Comparison of ENCODE assay signal across 24 cellular contexts in genomic region chr3:41286305-41286704, GRCh38.
"Had no signal": no experiment of that assay in that cellular context is flagged by ENCODE, and none has a peak within 500 bp of the region (broad histone marks: within the 10 kb centered on the region; RNA-seq: fewer than 3 reads in every experiment).

No MANE protein-coding gene starts in this region.

- H3K4me1 ChIP-seq: foreskin keratinocyte, transverse colon had no signal

- DNase-seq: activated CD4-positive, alpha-beta T cell treated with anti-CD3 and anti-CD28 coated beads for 4 hours; activated CD8-positive, alpha-beta memory T cell treated with anti-CD3 and anti-CD28 coated beads, Interleukin-2, amount 50 U/mL, for 4 hours; activated CD8-positive, alpha-beta T cell treated with anti-CD3 and anti-CD28 coated beads for 36 hours; activated effector memory CD4-positive, alpha-beta T cell treated with anti-CD3 and anti-CD28 coated beads, Interleukin-2, amount 50 U/mL, for 16 hours; activated T-cell treated with anti-CD3 and anti-CD28 coated beads, Interleukin-2, amount 50 U/mL, for 48 hours; amniotic stem cell; cortex of kidney; effector CD4-positive, alpha-beta T cell; foreskin keratinocyte; glutamatergic neuron; hypothalamus; kidney; left ventricle myocardium superior; mesenchymal stem cell; stimulated activated CD4-positive, alpha-beta T cell treated with anti-CD3 and anti-CD28 coated beads, Interleukin-15, amount 100 ng/mL, for 24 hours; stimulated activated CD4-positive, alpha-beta T cell treated with anti-CD3 and anti-CD28 coated beads, Interleukin-4, amount 100 ng/mL, for 1 hour; stimulated activated naive CD4-positive, alpha-beta T cell; transverse colon had no signal

- ATAC-seq: activated CD8-positive, alpha-beta T cell treated with anti-CD3 and anti-CD28 coated beads for 36 hours; activated naive CD4-positive, alpha-beta T cell treated with anti-CD3 and anti-CD28 coated beads, Interleukin-2, amount 50 U/mL, for 72 hours; foreskin keratinocyte; left ventricle myocardium superior; natural killer cell treated with Interleukin-12 subunit alpha and Interleukin-12 subunit beta and Interleukin-15 and Interleukin-18, amount 100 ng/mL, for 72 hours had no signal

- H3K4me3 Mint-ChIP-seq: activated CD8-positive, alpha-beta T cell treated with anti-CD3 and anti-CD28 coated beads for 36 hours; brain; natural killer cell treated with Interleukin-12 subunit alpha and Interleukin-12 subunit beta and Interleukin-15 and Interleukin-18, amount 100 ng/mL, for 72 hours had no signal

- H3K4me3 ChIP-seq: right atrium auricular region, skin epidermis, transverse colon had no signal

- H3K27ac Mint-ChIP-seq: activated CD8-positive, alpha-beta T cell treated with anti-CD3 and anti-CD28 coated beads for 36 hours; activated naive CD4-positive, alpha-beta T cell treated with anti-CD3 and anti-CD28 coated beads, Interleukin-2, amount 50 U/mL, for 72 hours; brain; natural killer cell treated with Interleukin-12 subunit alpha and Interleukin-12 subunit beta and Interleukin-15 and Interleukin-18, amount 100 ng/mL, for 72 hours; progenitor cell of endocrine pancreas had no signal

- H3K27me3 ChIP-seq: right atrium auricular region, transverse colon had no signal

- H3K36me3 Mint-ChIP-seq: activated naive CD4-positive, alpha-beta T cell treated with anti-CD3 and anti-CD28 coated beads, Interleukin-2, amount 50 U/mL, for 72 hours; brain had no signal

- H3K27me3 Mint-ChIP-seq: activated CD8-positive, alpha-beta T cell treated with anti-CD3 and anti-CD28 coated beads for 36 hours; progenitor cell of endocrine pancreas had no signal

- H3K36me3 ChIP-seq: right atrium auricular region, transverse colon had no signal

- H3K27ac ChIP-seq: foreskin keratinocyte, right atrium auricular region, skin epidermis, transverse colon had no signal

- H3K9me3 ChIP-seq: right atrium auricular region, transverse colon had no signal
